ENCODE assay signal across 21 cellular contexts in genomic region chr2:60519259-60519863, GRCh38. TPM values are rescaled to one million over a fixed set of nuclear protein-coding genes. Genes with fewer than 3 reads are reported as not detected.
DNase-seq lines count a peak whose midpoint lies in the region; ATAC-seq, FAIRE-seq and TF ChIP-seq lines count a peak whose summit lies in the region.
"Had no signal": no experiment of that assay in that cellular context is flagged by ENCODE, and none has a peak within 500 bp of the region (broad histone marks: within the 10 kb centered on the region; RNA-seq: fewer than 3 reads in every experiment).

No MANE protein-coding gene starts in this region.

- H3K9me3 Mint-ChIP-seq in brain = no peaks in the 10 kb centered on the region
- H3K9me3 Mint-ChIP-seq: activated naive CD4-positive, alpha-beta T cell treated with anti-CD3 and anti-CD28 coated beads, Interleukin-2, amount 50 U/mL, for 72 hours had no signal

- peak overlapping the region; percentile 41 for H2AFZ ChIP-seq in GM23248
- H2AFZ ChIP-seq in keratinocyte (ENCODE audit: control insufficient read depth, low read length) = no peak overlapping the region
- H2AFZ ChIP-seq in smooth muscle cell (ENCODE audit: low read depth) = no peak overlapping the region
- H2AFZ ChIP-seq: hepatocyte, parathyroid adenoma had no signal

- in situ Hi-C loops in GM23248 (cut with MboI) = no loop called here

- peaks cover 86% of the 10 kb centered on the region for H3K4me1 Mint-ChIP-seq in brain
- H3K4me1 Mint-ChIP-seq: CD4-positive, CD25-positive, alpha-beta regulatory T cell had no signal

- H3K9me3 ChIP-seq in GM23248 (ENCODE audit: low read depth) (no peaks in the 10 kb centered on the region), keratinocyte (ENCODE audit: control insufficient read depth, low read depth, low read length) (no peaks in the 10 kb centered on the region), smooth muscle cell (replicated peaks; ENCODE audit: low read depth) (no peaks in the 10 kb centered on the region)

- H3F3A ChIP-seq in GM23248 (ENCODE audit: insufficient read depth) (peaks cover 54% of the 10 kb centered on the region), smooth muscle cell (ENCODE audit: low read depth) (peaks cover 16% of the 10 kb centered on the region)

- peaks cover 44% of the 10 kb centered on the region for H3K36me3 Mint-ChIP-seq in brain
- H3K36me3 Mint-ChIP-seq: activated naive CD4-positive, alpha-beta T cell treated with anti-CD3 and anti-CD28 coated beads, Interleukin-2, amount 50 U/mL, for 72 hours; CD4-positive, CD25-positive, alpha-beta regulatory T cell had no signal

- H3K27ac ChIP-seq in GM23248 = peak overlapping the region; percentile 66
- no peak overlapping the region for H3K27ac ChIP-seq in keratinocyte (ENCODE audit: control insufficient read depth, insufficient read depth, low read length)
- H3K27ac ChIP-seq in smooth muscle cell (ENCODE audit: low read depth) = peak overlapping the region; percentile 88
- H3K27ac ChIP-seq: hepatocyte, parathyroid adenoma had no signal

- H3K79me2 ChIP-seq in GM23248 (ENCODE audit: insufficient read depth) (no peaks in the 10 kb centered on the region), keratinocyte (ENCODE audit: control insufficient read depth, insufficient read depth, low read length) (peaks cover 2% of the 10 kb centered on the region), smooth muscle cell (ENCODE audit: low read depth) (peaks cover 59% of the 10 kb centered on the region)
- H3K79me2 ChIP-seq: parathyroid adenoma had no signal

- peaks cover 59% of the 10 kb centered on the region for H3K4me1 ChIP-seq in GM23248 (ENCODE audit: insufficient read depth)
- H3K4me1 ChIP-seq in keratinocyte (ENCODE audit: control insufficient read depth, extremely low read depth, insufficient read depth, low read length) = peaks cover 25% of the 10 kb centered on the region
- peaks cover 19% of the 10 kb centered on the region for H3K4me1 ChIP-seq in smooth muscle cell (ENCODE audit: low read depth)
- H3K4me1 ChIP-seq: parathyroid adenoma had no signal

- TF ChIP-seq CTCF in brain (conservative IDR thresholded peaks at IDR 0.05) (no peak), keratinocyte (optimal IDR thresholded peaks at IDR 0.05 in 1 of 3, IDR thresholded peaks at IDR 0.05 in 1 of 3, conservative IDR thresholded peaks at IDR 0.05 in 1 of 3; ENCODE audit: extremely low read depth in 1 of 3, insufficient read depth in 2 of 3, low read length in 3 of 3) (no peak), smooth muscle cell (IDR thresholded peaks at IDR 0.05; ENCODE audit: borderline replicate concordance, insufficient read depth, poor library complexity, severe bottlenecking) (no peak)

- ATAC-seq in GM21360 (IDR thresholded peaks at IDR 0.05; ENCODE audit: unreplicated experiment) = no peak
- ATAC-seq: activated naive CD4-positive, alpha-beta T cell treated with anti-CD3 and anti-CD28 coated beads, Interleukin-2, amount 50 U/mL, for 72 hours had no signal

- H3K9me2 ChIP-seq in GM23248 (ENCODE audit: insufficient read depth) = no peaks in the 10 kb centered on the region

- peak overlapping the region in 3 of 5 experiments; percentile 16 to 41 (median 38) for H3K4me3 Mint-ChIP-seq in brain
- H3K4me3 Mint-ChIP-seq: CD4-positive, CD25-positive, alpha-beta regulatory T cell had no signal

- DNase-seq in GM23248 (peak; percentile 87), keratinocyte (ENCODE audit: low read depth, low spot score) (no peak), smooth muscle cell (lab: John Stamatoyannopoulos, UW; ENCODE audit: unreplicated experiment) (no peak), GOT3 (lab: John Stamatoyannopoulos, UW) (no peak), COR-L47 (lab: John Stamatoyannopoulos, UW) (no peak)
- DNase-seq: activated CD4-positive, CD25-positive, alpha-beta regulatory T cell treated with anti-CD3 and anti-CD28 coated beads, Interleukin-2, amount 50 U/mL, for 72 hours; activated T-cell treated with anti-CD3 and anti-CD28 coated beads for 4 hours; CD4-positive, CD25-positive, alpha-beta regulatory T cell; NCI-H2081 treated with DMSO at 0.1 percent for 48 hours; NCI-H748 treated with DMSO at 0.1 percent for 48 hours; stimulated activated CD4-positive, alpha-beta T cell treated with anti-CD3 and anti-CD28 coated beads, Interleukin-15, amount 100 ng/mL, for 24 hours; substantia nigra had no signal

- H3K27me3 Mint-ChIP-seq in brain = no peaks in the 10 kb centered on the region

- H3K4me2 ChIP-seq in GM23248 (ENCODE audit: unreplicated experiment) = peak overlapping the region; percentile 53
- peak overlapping the region; percentile 54 for H3K4me2 ChIP-seq in keratinocyte (ENCODE audit: control insufficient read depth, extremely low read depth, insufficient read depth, low read depth, low read length)
- H3K4me2 ChIP-seq in smooth muscle cell = peak overlapping the region; percentile 3
- H3K4me2 ChIP-seq: hepatocyte had no signal

- H3K9ac ChIP-seq in GM23248 = peak overlapping the region; percentile 5; the same call in 1 of the 2 replicates
- H3K9ac ChIP-seq in keratinocyte (ENCODE audit: control insufficient read depth, extremely low read depth, insufficient read depth, low read length) = no peak overlapping the region
- H3K9ac ChIP-seq in smooth muscle cell (ENCODE audit: low read depth) = peak overlapping the region; percentile 49
- H3K9ac ChIP-seq: parathyroid adenoma had no signal

- no peaks in the 10 kb centered on the region for H3K36me3 ChIP-seq in GM23248 (ENCODE audit: low read depth)
- H3K36me3 ChIP-seq in keratinocyte (ENCODE audit: control insufficient read depth in 2 of 2, extremely low read depth in 1 of 2, insufficient read depth in 2 of 2, low read length in 2 of 2) = peaks cover 0 to 2% of the 10 kb centered on the region in 2 experiments
- H3K36me3 ChIP-seq in smooth muscle cell (ENCODE audit: low read depth) = no peaks in the 10 kb centered on the region

- H4K20me1 ChIP-seq in GM23248 (ENCODE audit: insufficient read depth) = no peaks in the 10 kb centered on the region
- H4K20me1 ChIP-seq in keratinocyte (ENCODE audit: control insufficient read depth, extremely low read depth, insufficient read depth, low read length) = no peaks in the 10 kb centered on the region
- peaks cover 12% of the 10 kb centered on the region for H4K20me1 ChIP-seq in smooth muscle cell (ENCODE audit: low read depth)

- 50 to 56% methylated on average over 7 of the region's 7 CpGs for WGBS in GM23248 (ENCODE audit: low coverage in 1 of 2, low lambda C conversion rate in 2 of 2, missing lambda C conversion rate in 2 of 2), 2 experiments
- 56% methylated on average over 7 of the region's 7 CpGs for WGBS in smooth muscle cell (ENCODE audit: low lambda C conversion rate)

- peak overlapping the region in 3 of 5 experiments; percentile 42 to 83 (median 81) for H3K27ac Mint-ChIP-seq in brain
- H3K27ac Mint-ChIP-seq: activated naive CD4-positive, alpha-beta T cell treated with anti-CD3 and anti-CD28 coated beads, Interleukin-2, amount 50 U/mL, for 72 hours; CD4-positive, CD25-positive, alpha-beta regulatory T cell had no signal

- no peak for FAIRE-seq in keratinocyte (lab: Jason Lieb, UNC)
- FAIRE-seq: endothelial cell of umbilical vein, GM12892 had no signal

- H3K4me3 ChIP-seq in GM23248 (no peak overlapping the region; the same call in 1 of the 2 replicates), keratinocyte (ENCODE audit: control insufficient read depth in 2 of 3, extremely low read depth in 1 of 3, insufficient read depth in 2 of 3, low read depth in 1 of 3, low read length in 3 of 3) (no peak overlapping the region), smooth muscle cell (no peak overlapping the region)
- H3K4me3 ChIP-seq: hepatocyte had no signal

- no peaks in the 10 kb centered on the region for H3K27me3 ChIP-seq in GM23248 (replicated peaks; ENCODE audit: insufficient read depth)
- H3K27me3 ChIP-seq in keratinocyte (ENCODE audit: control insufficient read depth, extremely low read depth, insufficient read depth, low read length) = no peaks in the 10 kb centered on the region
- H3K27me3 ChIP-seq in smooth muscle cell (ENCODE audit: low read depth) = no peaks in the 10 kb centered on the region
- H3K27me3 ChIP-seq: hepatocyte had no signal

- dilution Hi-C loops in keratinocyte (cut with MboI; ENCODE audit: extremely low pct_ligation_motif_present, low sequenced_read_pairs) = no loop called here

- H3K9me1 ChIP-seq in keratinocyte (ENCODE audit: control insufficient read depth, extremely low read depth, insufficient read depth, low read length) = no peaks in the 10 kb centered on the region

RNA-seq across cellular contexts. Expression of gene BCL11A, which starts 34.1 kb away (rescaled TPM):
- 1.8 and 3.5 TPM in 2 replicates for total RNA-seq in GM23248 (2014; rRNA removed; shearing (Covaris generic))
- polyA plus RNA-seq in GM23248 (2016; fragmentation: Nextera tagmentation; extraction: Ambion mirVana) = 8.9 and 9.6 TPM in 2 replicates
- polyA plus RNA-seq in brain (ENCODE audit: insufficient read depth, low read depth, low replicate concordance) = 22.7 TPM
- 3.8 to 5.3 TPM (median 5.0 TPM) in 3 replicates for polyA plus RNA-seq in keratinocyte
- 6.4 TPM for polyA plus RNA-seq in keratinocyte (2011; ENCODE audit: low read depth)
- 2.9 and 3.7 TPM in 2 replicates for polyA plus RNA-seq in keratinocyte (2011; cell fraction: cytosol; rRNA removed)
- 10.2 and 12.2 TPM in 2 replicates for polyA plus RNA-seq in keratinocyte (2011; cell fraction: nucleus; rRNA removed)
- polyA plus RNA-seq in keratinocyte (2012; ENCODE audit: low replicate concordance) = 4.8 and 12.4 TPM in 2 replicates
- 9.7 to 17.6 TPM (median 12.8 TPM) in 3 replicates for polyA minus RNA-seq in keratinocyte
- polyA minus RNA-seq in keratinocyte (2011; cell fraction: cytosol; rRNA and poly(A)+ RNA removed) = 4.2 TPM
- polyA minus RNA-seq in keratinocyte (2011; cell fraction: nucleus; rRNA and poly(A)+ RNA removed) = 10.6 and 20.9 TPM in 2 replicates
- total RNA-seq in smooth muscle cell = 5.2 and 15.8 TPM in 2 replicates
- polyA plus RNA-seq in smooth muscle cell = 19.8 and 20.0 TPM in 2 replicates
- total RNA-seq: M059J; T-helper 1 cell treated with Interleukin-12 subunit alpha and Interleukin-12 subunit beta and Interleukin-4 antibody, amounts not matched to agents 30 ng/mL and 1 ng/mL, for 36 hours had no signal

Comparison
In these comparisons a context has a peak if more than half of its experiments do, and no peak if none do; other contexts are left out.
1. H3K4me2 ChIP-seq: peak in every context shown above with its lines; median percentile 54 in keratinocyte; 53 in GM23248; 3 in smooth muscle cell.